25 cellular contexts compared by ENCODE assay signal in genomic region chr7:155183655-155184054, GRCh38.
"Had no signal": no experiment of that assay in that cellular context is flagged by ENCODE, and none has a peak within 500 bp of the region (broad histone marks: within the 10 kb centered on the region; RNA-seq: fewer than 3 reads in every experiment).

No MANE protein-coding gene starts in this region.

- H3K36me3 ChIP-seq: adrenal gland, breast epithelium, SJCRH30 had no signal

- H3K27ac ChIP-seq: adrenal gland, body of pancreas, breast epithelium, SJCRH30, SK-N-MC had no signal

- H3K27me3 ChIP-seq: adrenal gland, body of pancreas, SJCRH30 had no signal

- DNase-seq: activated CD4-positive, alpha-beta T cell treated with anti-CD3 and anti-CD28 coated beads, Interleukin-2, amount 10 ng/mL, durations not matched to agents 7 days and 5 days; activated CD8-positive, alpha-beta T cell treated with anti-CD3 and anti-CD28 coated beads for 36 hours; activated gamma-delta T cell treated with Interleukin-2 at 50 U/mL for 16 hours; activated naive CD4-positive, alpha-beta T cell treated with anti-CD3 and anti-CD28 coated beads for 36 hours; activated T-cell treated with anti-CD3 and anti-CD28 coated beads, Interleukin-2, amount 50 U/mL, for 1 hour; body of pancreas; Karpas-422; KBM-7; NCI-H1048; NCI-H1105 treated with DMSO at 0.1 percent for 48 hours; NCI-H1436; NCI-H1694; NCI-H1930; NCI-H2081 treated with DMSO at 0.1 percent for 48 hours; NCI-H345; NCI-H524 treated with DMSO at 0.1 percent for 48 hours; SHP77; SJCRH30; T1000 had no signal

- H3K4me1 ChIP-seq: adrenal gland, body of pancreas, breast epithelium, SJCRH30 had no signal

- H3K4me3 Mint-ChIP-seq: activated CD4-positive, alpha-beta T cell treated with anti-CD3 and anti-CD28 coated beads, Interleukin-2, amount 10 ng/mL, durations not matched to agents 7 days and 5 days; activated CD8-positive, alpha-beta T cell treated with anti-CD3 and anti-CD28 coated beads for 36 hours; activated naive CD4-positive, alpha-beta T cell treated with anti-CD3 and anti-CD28 coated beads for 36 hours had no signal

- H3K4me1 Mint-ChIP-seq: IgD-negative memory B cell had no signal

- H3K4me3 ChIP-seq: adrenal gland, body of pancreas, breast epithelium, SJCRH30, SK-N-MC had no signal

- H3K27ac Mint-ChIP-seq: activated CD4-positive, alpha-beta T cell treated with anti-CD3 and anti-CD28 coated beads, Interleukin-2, amount 10 ng/mL, durations not matched to agents 7 days and 5 days; activated CD8-positive, alpha-beta T cell treated with anti-CD3 and anti-CD28 coated beads for 36 hours; activated naive CD4-positive, alpha-beta T cell treated with anti-CD3 and anti-CD28 coated beads for 36 hours; activated naive CD4-positive, alpha-beta T cell treated with anti-CD3 and anti-CD28 coated beads, Interleukin-2, amount 50 U/mL, for 72 hours had no signal

- ATAC-seq: activated CD8-positive, alpha-beta T cell treated with anti-CD3 and anti-CD28 coated beads for 36 hours; activated naive CD4-positive, alpha-beta T cell treated with anti-CD3 and anti-CD28 coated beads, Interleukin-2, amount 50 U/mL, for 72 hours; body of pancreas; Panc1 had no signal

- H3K27me3 Mint-ChIP-seq: activated CD4-positive, alpha-beta T cell treated with anti-CD3 and anti-CD28 coated beads, Interleukin-2, amount 10 ng/mL, durations not matched to agents 7 days and 5 days had no signal
